ENCODE assay signal across 17 cellular contexts in genomic region chr13:103803349-103803748, GRCh38.
"Had no signal": no experiment of that assay in that cellular context is flagged by ENCODE, and none has a peak within 500 bp of the region (broad histone marks: within the 10 kb centered on the region; RNA-seq: fewer than 3 reads in every experiment).

No MANE protein-coding gene starts in this region.

- H3K9me3 ChIP-seq: body of pancreas, left lung, thyroid gland had no signal

- H3K4me3 ChIP-seq: body of pancreas, dorsolateral prefrontal cortex, left lung, thyroid gland had no signal

- FAIRE-seq: colon had no signal

- DNase-seq: activated CD4-positive, alpha-beta T cell treated with anti-CD3 and anti-CD28 coated beads, Interleukin-2, amount 10 ng/mL, durations not matched to agents 7 days and 5 days; activated CD8-positive, alpha-beta memory T cell treated with anti-CD3 and anti-CD28 coated beads, Interleukin-2, amount 50 U/mL, for 4 hours; activated CD8-positive, alpha-beta T cell treated with anti-CD3 and anti-CD28 coated beads, Interleukin-2, amount 10 ng/mL, durations not matched to agents 7 days and 5 days; activated naive CD4-positive, alpha-beta T cell treated with anti-CD3 and anti-CD28 coated beads for 36 hours; activated T-cell treated with anti-CD3 and anti-CD28 coated beads, Interleukin-2, amount 50 U/mL, for 4 hours; body of pancreas; central memory CD4-positive, alpha-beta T cell; dorsolateral prefrontal cortex; foreskin keratinocyte; kidney; left lung; right cardiac atrium; stimulated activated CD4-positive, alpha-beta T cell treated with anti-CD3 and anti-CD28 coated beads, Interleukin-2, amount 100 ng/mL, for 24 hours; stimulated activated naive CD4-positive, alpha-beta T cell treated with Interleukin-2 at 50 U/mL for 16 hours; thyroid gland had no signal

- ATAC-seq: activated CD4-positive, CD25-positive, alpha-beta regulatory T cell treated with anti-CD3 and anti-CD28 coated beads, Interleukin-2, amount 50 U/mL, for 24 hours; activated CD8-positive, alpha-beta T cell treated with anti-CD3 and anti-CD28 coated beads, Interleukin-2, amount 10 ng/mL, durations not matched to agents 7 days and 5 days; activated T-cell treated with anti-CD3 and anti-CD28 coated beads, Interleukin-2, amount 50 U/mL, for 4 hours; body of pancreas; foreskin keratinocyte; left lung; right cardiac atrium had no signal

- H3K27me3 ChIP-seq: body of pancreas, foreskin keratinocyte, left lung, thyroid gland had no signal

- H3K36me3 ChIP-seq: left lung, thyroid gland had no signal

- H3K27ac ChIP-seq: body of pancreas, dorsolateral prefrontal cortex, foreskin keratinocyte, left lung, thyroid gland had no signal
